8 cellular contexts compared by ENCODE assay signal in the genomic region with DNA sequence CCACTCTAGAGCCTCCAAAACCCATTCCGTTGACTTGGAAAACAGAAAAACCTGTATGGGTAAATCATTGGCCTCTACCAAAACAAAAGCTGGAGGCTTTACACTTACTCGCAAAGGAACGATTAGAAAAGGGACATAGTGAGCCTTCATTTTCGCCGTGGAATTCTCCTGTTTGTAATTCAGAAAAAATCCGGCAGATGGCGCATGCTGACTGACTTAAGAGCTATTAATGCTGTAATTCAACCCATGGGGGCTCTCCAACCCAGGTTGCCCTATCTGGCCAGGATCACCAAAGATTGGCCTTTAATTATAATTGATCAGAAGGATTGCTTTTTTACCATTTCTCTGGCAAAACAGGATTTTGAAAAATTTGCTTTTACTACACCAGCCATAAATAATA.
DNase-seq lines count a peak whose midpoint lies in the region; ATAC-seq, FAIRE-seq and TF ChIP-seq lines count a peak whose summit lies in the region.

No MANE protein-coding gene starts in this region.

- H3K4me3 Mint-ChIP-seq in stimulated activated effector memory CD8-positive, alpha-beta T cell treated with anti-CD3 and anti-CD28 coated beads, Interleukin-12 subunit alpha, Interleukin-12 subunit beta, amount 100 ng/mL, for 72 hours: no peak overlapping the region

- ATAC-seq in body of pancreas (no peak), GM19455 (IDR thresholded peaks at IDR 0.05; ENCODE audit: unreplicated experiment) (no peak), GM18909 (IDR thresholded peaks at IDR 0.05; ENCODE audit: poor library complexity, unreplicated experiment) (no peak)
- ATAC-seq in stimulated activated effector memory CD8-positive, alpha-beta T cell treated with anti-CD3 and anti-CD28 coated beads, Interleukin-12 subunit alpha, Interleukin-12 subunit beta, amount 100 ng/mL, for 72 hours: no peak

- peaks cover 0 to 21% (median 0%) of the 10 kb centered on the region in 3 donors for H3K9me3 ChIP-seq in body of pancreas
- H3K9me3 ChIP-seq in liver (ENCODE audit: control insufficient read depth in 4 of 4, low read length in 3 of 4): peaks cover 3 to 7% (median 4%) of the 10 kb centered on the region in 4 donors

- peaks cover 10% of the 10 kb centered on the region for H3K4me1 Mint-ChIP-seq in stimulated activated effector memory CD8-positive, alpha-beta T cell treated with anti-CD3 and anti-CD28 coated beads, Interleukin-12 subunit alpha, Interleukin-12 subunit beta, amount 100 ng/mL, for 72 hours

- no peaks in the 10 kb centered on the region for H3K36me3 ChIP-seq in body of pancreas (replicated peaks in 1 of 2; ENCODE audit: insufficient read depth in 1 of 2, low read depth in 2 of 2)
- H3K36me3 ChIP-seq in liver (ENCODE audit: control insufficient read depth in 4 of 4, insufficient read depth in 3 of 4, low read depth in 1 of 4, low read length in 3 of 4): no peaks in the 10 kb centered on the region

- peaks cover 13% of the 10 kb centered on the region for H3K9me3 Mint-ChIP-seq in stimulated activated effector memory CD8-positive, alpha-beta T cell treated with anti-CD3 and anti-CD28 coated beads, Interleukin-12 subunit alpha, Interleukin-12 subunit beta, amount 100 ng/mL, for 72 hours

- no peak overlapping the region for H3K27ac ChIP-seq in body of pancreas
- no peak overlapping the region for H3K27ac ChIP-seq in liver (ENCODE audit: low read depth in 1 of 2, low read length in 2 of 2)

- TF ChIP-seq CTCF in body of pancreas (IDR thresholded peaks at IDR 0.05) (peak; percentile 29 to 67 (median 50)), liver (IDR thresholded peaks at IDR 0.05; ENCODE audit: low read depth, low read length, missing input control) (peak; percentile 80)

- H3K9ac ChIP-seq in liver (ENCODE audit: low read depth in 1 of 2, low read length in 2 of 2): no peak overlapping the region

- no peak for TF ChIP-seq POLR2A in body of pancreas (IDR thresholded peaks at IDR 0.05)

- peaks cover 10% of the 10 kb centered on the region for H3K4me1 ChIP-seq in body of pancreas
- peaks cover 0 to 4% (median 1%) of the 10 kb centered on the region in 4 donors for H3K4me1 ChIP-seq in liver (ENCODE audit: control insufficient read depth in 4 of 4, insufficient read depth in 4 of 4, low read length in 3 of 4)

- intact Hi-C loops in body of pancreas (cut with DNase I): no loop called here

- peak; percentile 83 to 84 for TF ChIP-seq RAD21 in liver (IDR thresholded peaks at IDR 0.05)

- 34 to 40% methylated on average over 7 of the region's 7 CpGs for WGBS in body of pancreas, 2 donors
- WGBS in liver: 17% methylated on average over 7 of the region's 7 CpGs

- H3K4me3 ChIP-seq in body of pancreas (no peak overlapping the region), liver (ENCODE audit: low read depth in 1 of 3, low read length in 3 of 3) (no peak overlapping the region)

- H3K27me3 ChIP-seq in body of pancreas (no peaks in the 10 kb centered on the region), liver (ENCODE audit: control insufficient read depth in 4 of 4, insufficient read depth in 4 of 4, low read length in 3 of 4) (no peaks in the 10 kb centered on the region)

- no peak for FAIRE-seq in HTR-8/SVneo (lab: Jason Lieb, UNC)

- H3K36me3 Mint-ChIP-seq in stimulated activated effector memory CD8-positive, alpha-beta T cell treated with anti-CD3 and anti-CD28 coated beads, Interleukin-12 subunit alpha, Interleukin-12 subunit beta, amount 100 ng/mL, for 72 hours: no peaks in the 10 kb centered on the region

- peak; percentile 7 for DNase-seq in COLO668 (lab: John Stamatoyannopoulos, UW; ENCODE audit: unreplicated experiment)
- peak; percentile 3 for DNase-seq in HTR-8/SVneo (ENCODE audit: insufficient read length, low spot score)
- peak; percentile 29 for DNase-seq in T follicular helper cell (ENCODE audit: low read depth)
- DNase-seq in body of pancreas: peak; percentile 28 to 60 (median 52)
- peak; percentile 53 to 78 for DNase-seq in stimulated activated effector memory CD8-positive, alpha-beta T cell treated with anti-CD3 and anti-CD28 coated beads, Interleukin-12 subunit alpha, Interleukin-12 subunit beta, amount 100 ng/mL, for 72 hours (ENCODE audit: low spot score in 2 of 2)

- no peak overlapping the region for H3K27ac Mint-ChIP-seq in stimulated activated effector memory CD8-positive, alpha-beta T cell treated with anti-CD3 and anti-CD28 coated beads, Interleukin-12 subunit alpha, Interleukin-12 subunit beta, amount 100 ng/mL, for 72 hours

TF ChIP-seq in liver, 16 proteins besides CTCF, POLR2A, EP300 and RAD21:
- no peak for TF ChIP-seq GABPA (IDR thresholded peaks at IDR 0.05 in 1 of 2, conservative IDR thresholded peaks at IDR 0.05 in 1 of 2)
- TF ChIP-seq HNF4A (conservative IDR thresholded peaks at IDR 0.05): no peak
- TF ChIP-seq ZBTB33 (IDR thresholded peaks at IDR 0.05): no peak
- no peak for TF ChIP-seq JUND (IDR thresholded peaks at IDR 0.05)
- no peak for TF ChIP-seq TAF1 (conservative IDR thresholded peaks at IDR 0.05)
- TF ChIP-seq, protein P1, sequence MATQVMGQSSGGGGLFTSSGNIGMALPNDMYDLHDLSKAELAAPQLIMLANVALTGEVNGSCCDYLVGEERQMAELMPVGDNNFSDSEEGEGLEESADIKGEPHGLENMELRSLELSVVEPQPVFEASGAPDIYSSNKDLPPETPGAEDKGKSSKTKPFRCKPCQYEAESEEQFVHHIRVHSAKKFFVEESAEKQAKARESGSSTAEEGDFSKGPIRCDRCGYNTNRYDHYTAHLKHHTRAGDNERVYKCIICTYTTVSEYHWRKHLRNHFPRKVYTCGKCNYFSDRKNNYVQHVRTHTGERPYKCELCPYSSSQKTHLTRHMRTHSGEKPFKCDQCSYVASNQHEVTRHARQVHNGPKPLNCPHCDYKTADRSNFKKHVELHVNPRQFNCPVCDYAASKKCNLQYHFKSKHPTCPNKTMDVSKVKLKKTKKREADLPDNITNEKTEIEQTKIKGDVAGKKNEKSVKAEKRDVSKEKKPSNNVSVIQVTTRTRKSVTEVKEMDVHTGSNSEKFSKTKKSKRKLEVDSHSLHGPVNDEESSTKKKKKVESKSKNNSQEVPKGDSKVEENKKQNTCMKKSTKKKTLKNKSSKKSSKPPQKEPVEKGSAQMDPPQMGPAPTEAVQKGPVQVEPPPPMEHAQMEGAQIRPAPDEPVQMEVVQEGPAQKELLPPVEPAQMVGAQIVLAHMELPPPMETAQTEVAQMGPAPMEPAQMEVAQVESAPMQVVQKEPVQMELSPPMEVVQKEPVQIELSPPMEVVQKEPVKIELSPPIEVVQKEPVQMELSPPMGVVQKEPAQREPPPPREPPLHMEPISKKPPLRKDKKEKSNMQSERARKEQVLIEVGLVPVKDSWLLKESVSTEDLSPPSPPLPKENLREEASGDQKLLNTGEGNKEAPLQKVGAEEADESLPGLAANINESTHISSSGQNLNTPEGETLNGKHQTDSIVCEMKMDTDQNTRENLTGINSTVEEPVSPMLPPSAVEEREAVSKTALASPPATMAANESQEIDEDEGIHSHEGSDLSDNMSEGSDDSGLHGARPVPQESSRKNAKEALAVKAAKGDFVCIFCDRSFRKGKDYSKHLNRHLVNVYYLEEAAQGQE (IDR thresholded peaks at IDR 0.05): no peak
- TF ChIP-seq RXRA (IDR thresholded peaks at IDR 0.05): no peak

Comparison
In these comparisons a context has a peak if more than half of its experiments do, and no peak if none do; other contexts are left out.
1. DNase-seq: peak in every context shown above with its lines; median percentile 66 in stimulated activated effector memory CD8-positive, alpha-beta T cell treated with anti-CD3 and anti-CD28 coated beads, Interleukin-12 subunit alpha, Interleukin-12 subunit beta, amount 100 ng/mL, for 72 hours; 52 in body of pancreas; 29 in T follicular helper cell; 7 in COLO668; 3 in HTR-8/SVneo.